30 cellular contexts compared by ENCODE assay signal in the genomic region with DNA sequence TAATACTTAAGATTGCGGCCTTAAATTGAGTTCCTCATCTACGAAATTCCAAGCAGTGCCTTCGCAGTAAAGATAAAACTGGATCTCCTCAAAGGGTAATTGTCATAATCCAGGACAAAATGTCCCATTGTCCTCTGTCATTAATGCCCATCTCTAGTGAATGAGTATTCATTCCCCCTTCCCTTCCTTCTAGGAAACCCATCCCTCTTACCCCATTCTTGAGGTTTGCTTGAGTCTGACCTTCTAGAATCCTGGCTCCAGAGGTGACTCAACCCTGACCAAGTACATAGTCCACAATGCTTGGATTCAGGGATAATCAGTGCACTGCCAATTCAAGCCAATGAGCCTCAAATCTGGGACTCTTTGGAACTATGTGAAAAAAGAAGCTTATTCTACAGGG.
"Had no signal": no experiment of that assay in that cellular context is flagged by ENCODE, and none has a peak within 500 bp of the region (broad histone marks: within the 10 kb centered on the region; RNA-seq: fewer than 3 reads in every experiment).

No MANE protein-coding gene starts in this region.

- H3K36me3 Mint-ChIP-seq: memory B cell had no signal

- H3K9me3 ChIP-seq: esophagus muscularis mucosa, heart right ventricle, lower lobe of right lung, psoas muscle, right lobe of liver, suprapubic skin, transverse colon, upper lobe of right lung, uterus had no signal

- H3K27ac ChIP-seq: coronary artery, esophagus muscularis mucosa, foreskin keratinocyte, heart right ventricle, lower lobe of right lung, psoas muscle, right lobe of liver, suprapubic skin, transverse colon, upper lobe of right lung, uterus had no signal

- DNase-seq: dermis blood vessel endothelial cell; effector memory CD4-positive, alpha-beta T cell; foreskin keratinocyte; glutamatergic neuron; heart right ventricle; hippocampal formation; left colon; left ventricle myocardium superior; lower lobe of right lung; midbrain; naive thymus-derived CD4-positive, alpha-beta T cell; nephron progenitor cell; nucleus accumbens; posterior cingulate gyrus; psoas muscle; right lobe of liver; stimulated activated CD4-positive, alpha-beta T cell treated with anti-CD3 and anti-CD28 coated beads, Interleukin-12 subunit alpha, Interleukin-12 subunit beta, amount 100 ng/mL, for 4 hours; stimulated activated CD4-positive, alpha-beta T cell treated with anti-CD3 and anti-CD28 coated beads, Interleukin-1b, Interleukin-23, amount 100 ng/mL, for 48 hours; stimulated activated CD4-positive, alpha-beta T cell treated with anti-CD3 and anti-CD28 coated beads, Interleukin-4, amount 100 ng/mL, for 1 hour; stimulated activated CD8-positive, alpha-beta memory T cell treated with anti-CD3 and anti-CD28 coated beads, Interleukin-4, amount 100 ng/mL, for 48 hours; stimulated activated naive CD4-positive, alpha-beta T cell; stimulated activated naive CD8-positive, alpha-beta T cell treated with anti-CD3 and anti-CD28 coated beads, Interleukin-15, amount 100 ng/mL, for 72 hours; transverse colon; upper lobe of right lung; uterus had no signal

- H3K4me1 ChIP-seq: heart right ventricle, lower lobe of right lung, psoas muscle, right lobe of liver, transverse colon, upper lobe of right lung, uterus had no signal

- H3K36me3 ChIP-seq: esophagus muscularis mucosa, heart right ventricle, lower lobe of right lung, right lobe of liver, suprapubic skin, transverse colon, upper lobe of right lung, uterus had no signal

- H3K9me3 Mint-ChIP-seq: memory B cell; nephron progenitor cell; stimulated activated naive CD8-positive, alpha-beta T cell treated with anti-CD3 and anti-CD28 coated beads, Interleukin-15, amount 100 ng/mL, for 72 hours had no signal

- H3K27ac Mint-ChIP-seq: memory B cell; naive thymus-derived CD4-positive, alpha-beta T cell; nephron progenitor cell; stimulated activated naive CD8-positive, alpha-beta T cell treated with anti-CD3 and anti-CD28 coated beads, Interleukin-15, amount 100 ng/mL, for 72 hours had no signal

- H3K4me3 ChIP-seq: coronary artery, esophagus muscularis mucosa, heart right ventricle, lower lobe of right lung, psoas muscle, right lobe of liver, smooth muscle cell, suprapubic skin, transverse colon, upper lobe of right lung, uterus had no signal

- H3K4me1 Mint-ChIP-seq: memory B cell; stimulated activated naive CD8-positive, alpha-beta T cell treated with anti-CD3 and anti-CD28 coated beads, Interleukin-15, amount 100 ng/mL, for 72 hours had no signal

- H3K4me3 Mint-ChIP-seq: memory B cell; naive thymus-derived CD4-positive, alpha-beta T cell; nephron progenitor cell; stimulated activated naive CD8-positive, alpha-beta T cell treated with anti-CD3 and anti-CD28 coated beads, Interleukin-15, amount 100 ng/mL, for 72 hours had no signal

- ATAC-seq: foreskin keratinocyte; heart right ventricle; left colon; left ventricle myocardium superior; lower lobe of right lung; naive thymus-derived CD4-positive, alpha-beta T cell; psoas muscle; right lobe of liver; stimulated activated naive CD8-positive, alpha-beta T cell treated with anti-CD3 and anti-CD28 coated beads, Interleukin-15, amount 100 ng/mL, for 72 hours; upper lobe of right lung had no signal

- H3K27me3 ChIP-seq: esophagus muscularis mucosa, foreskin keratinocyte, right lobe of liver, suprapubic skin, transverse colon, upper lobe of right lung, uterus had no signal
